ENCODE assay signal across 39 cellular contexts in the genomic region with DNA sequence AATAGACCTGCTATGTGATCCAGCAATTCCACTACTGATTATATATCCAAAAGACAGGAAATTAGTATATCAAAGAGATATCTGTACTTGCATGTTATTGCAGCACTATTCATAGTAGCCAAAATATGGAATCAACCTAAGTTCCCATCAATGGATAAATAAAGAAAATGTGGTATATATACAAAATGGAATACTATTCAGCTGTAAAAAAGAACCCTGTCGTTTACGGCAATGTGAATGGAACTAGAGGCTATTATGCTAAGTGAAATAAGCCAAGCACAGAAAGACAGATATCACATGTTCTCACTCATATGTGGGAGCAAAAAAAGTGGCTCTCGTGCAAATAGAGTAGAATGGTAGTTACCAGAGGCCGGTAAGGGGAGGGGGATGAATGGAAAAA. TPM values are rescaled to one million over a fixed set of nuclear protein-coding genes. Genes with fewer than 3 reads are reported as not detected.
"Had no signal": no experiment of that assay in that cellular context is flagged by ENCODE, and none has a peak within 500 bp of the region (broad histone marks: within the 10 kb centered on the region; RNA-seq: fewer than 3 reads in every experiment).

No MANE protein-coding gene starts in this region.

- H3K4me1 ChIP-seq: adrenal gland, ascending aorta, body of pancreas, breast epithelium had no signal

- H3K36me3 ChIP-seq: adrenal gland, ascending aorta, brain microvascular endothelial cell, breast epithelium, cardiac muscle cell had no signal

- H3K27ac ChIP-seq: adrenal gland, ascending aorta, body of pancreas, brain microvascular endothelial cell, breast epithelium, cardiac muscle cell had no signal

- H3K27me3 Mint-ChIP-seq: activated naive CD4-positive, alpha-beta T cell treated with anti-CD3 and anti-CD28 coated beads, Interleukin-2, amount 10 ng/mL, durations not matched to agents 7 days and 5 days had no signal

- DNase-seq: activated effector memory CD4-positive, alpha-beta T cell treated with anti-CD3 and anti-CD28 coated beads, Interleukin-2, amount 50 U/mL, for 16 hours; activated effector memory CD4-positive, alpha-beta T cell treated with Interleukin-2 at 50 U/mL for 16 hours; activated gamma-delta T cell; activated gamma-delta T cell treated with Interleukin-2 at 50 U/mL for 16 hours; activated naive CD4-positive, alpha-beta T cell; activated naive CD4-positive, alpha-beta T cell treated with anti-CD3 and anti-CD28 coated beads for 36 hours; activated naive CD4-positive, alpha-beta T cell treated with anti-CD3 and anti-CD28 coated beads, Interleukin-2, amount 10 ng/mL, durations not matched to agents 7 days and 5 days; activated naive CD4-positive, alpha-beta T cell treated with anti-CD3 and anti-CD28 coated beads, Interleukin-2, amount 50 U/mL, for 16 hours; activated naive CD4-positive, alpha-beta T cell treated with Interleukin-2 at 50 U/mL for 16 hours; activated naive CD8-positive, alpha-beta T cell treated with anti-CD3 and anti-CD28 coated beads for 36 hours; activated naive CD8-positive, alpha-beta T cell treated with anti-CD3 and anti-CD28 coated beads, Interleukin-2, amount 10 ng/mL, durations not matched to agents 7 days and 5 days; activated naive CD8-positive, alpha-beta T cell treated with anti-CD3 and anti-CD28 coated beads, Interleukin-2, amount 50 U/mL, for 24 hours; activated T-cell treated with anti-CD3 and anti-CD28 coated beads, Interleukin-2, amount 50 U/mL, for 4 hours; activated T-cell treated with anti-CD3 and anti-CD28 coated beads, Interleukin-2, amount 50 U/mL, for 48 hours; activated T-cell treated with anti-CD3 and anti-CD28 coated beads, Interleukin-2, amount 50 U/mL, for 72 hours; adrenal gland; amniotic stem cell; amygdala; anterior cingulate cortex; aorta; body of pancreas; brain microvascular endothelial cell; caudate nucleus; central memory CD4-positive, alpha-beta T cell; cerebellar nuclear complex had no signal

- H3K36me3 Mint-ChIP-seq: activated naive CD4-positive, alpha-beta T cell treated with anti-CD3 and anti-CD28 coated beads, Interleukin-2, amount 10 ng/mL, durations not matched to agents 7 days and 5 days; activated naive CD4-positive, alpha-beta T cell treated with anti-CD3 and anti-CD28 coated beads, Interleukin-2, amount 50 U/mL, for 24 hours; activated naive CD8-positive, alpha-beta T cell treated with anti-CD3 and anti-CD28 coated beads, Interleukin-2, amount 10 ng/mL, durations not matched to agents 7 days and 5 days had no signal

- FAIRE-seq: astrocyte, bronchial epithelial cell, colon had no signal

- H3K4me3 ChIP-seq: adrenal gland, ascending aorta, body of pancreas, breast epithelium, cardiac muscle cell had no signal

- H3K27me3 ChIP-seq: adrenal gland, ascending aorta, body of pancreas, brain microvascular endothelial cell, breast epithelium, cardiac muscle cell had no signal

- H3K4me1 Mint-ChIP-seq: activated naive CD4-positive, alpha-beta T cell treated with anti-CD3 and anti-CD28 coated beads, Interleukin-2, amount 10 ng/mL, durations not matched to agents 7 days and 5 days; activated naive CD4-positive, alpha-beta T cell treated with anti-CD3 and anti-CD28 coated beads, Interleukin-2, amount 50 U/mL, for 24 hours; activated naive CD8-positive, alpha-beta T cell treated with anti-CD3 and anti-CD28 coated beads for 36 hours; activated naive CD8-positive, alpha-beta T cell treated with anti-CD3 and anti-CD28 coated beads, Interleukin-2, amount 10 ng/mL, durations not matched to agents 7 days and 5 days; activated naive CD8-positive, alpha-beta T cell treated with anti-CD3 and anti-CD28 coated beads, Interleukin-2, amount 50 U/mL, for 24 hours; activated T-helper 17 cell treated with anti-CD3 and anti-CD28 coated beads, Interleukin-2, amount 50 U/mL, for 72 hours; brain; central memory CD8-positive, alpha-beta T cell had no signal

- H3K27ac Mint-ChIP-seq: activated naive CD4-positive, alpha-beta T cell treated with anti-CD3 and anti-CD28 coated beads for 36 hours; activated naive CD4-positive, alpha-beta T cell treated with anti-CD3 and anti-CD28 coated beads, Interleukin-2, amount 10 ng/mL, durations not matched to agents 7 days and 5 days; activated naive CD4-positive, alpha-beta T cell treated with anti-CD3 and anti-CD28 coated beads, Interleukin-2, amount 50 U/mL, for 24 hours; activated naive CD4-positive, alpha-beta T cell treated with anti-CD3 and anti-CD28 coated beads, Interleukin-2, amount 50 U/mL, for 72 hours; activated naive CD8-positive, alpha-beta T cell; activated naive CD8-positive, alpha-beta T cell treated with anti-CD3 and anti-CD28 coated beads for 36 hours; activated naive CD8-positive, alpha-beta T cell treated with anti-CD3 and anti-CD28 coated beads, Interleukin-2, amount 10 ng/mL, durations not matched to agents 7 days and 5 days; activated naive CD8-positive, alpha-beta T cell treated with anti-CD3 and anti-CD28 coated beads, Interleukin-2, amount 50 U/mL, for 24 hours; activated T-cell treated with anti-CD3 and anti-CD28 coated beads, Interleukin-2, amount 50 U/mL, for 72 hours; activated T-helper 1 cell treated with anti-CD3 and anti-CD28 coated beads, Interleukin-12 subunit alpha, Interleukin-12 subunit beta, Interleukin-2, Interleukin-4 antibody, amounts not matched to agents 30 ng/mL and 10 ng/mL and 1 ng/mL, durations not matched to agents 14 hours and 24 hours and 36 hours; activated T-helper 17 cell treated with anti-CD3 and anti-CD28 coated beads, Interleukin-2, amount 50 U/mL, for 72 hours; activated T-helper 2 cell treated with anti-CD3 and anti-CD28 coated beads, Interferon-gamma antibody, Interleukin-2, Interleukin-4, amounts not matched to agents 10 μg/mL and 5 μg/mL and 100 μg/mL, durations not matched to agents 14 hours and 24 hours and 36 hours; brain had no signal

- H3K4me3 Mint-ChIP-seq: activated naive CD4-positive, alpha-beta T cell treated with anti-CD3 and anti-CD28 coated beads for 36 hours; activated naive CD4-positive, alpha-beta T cell treated with anti-CD3 and anti-CD28 coated beads, Interleukin-2, amount 10 ng/mL, durations not matched to agents 7 days and 5 days; activated naive CD4-positive, alpha-beta T cell treated with anti-CD3 and anti-CD28 coated beads, Interleukin-2, amount 50 U/mL, for 24 hours; activated naive CD8-positive, alpha-beta T cell; activated naive CD8-positive, alpha-beta T cell treated with anti-CD3 and anti-CD28 coated beads for 36 hours; activated naive CD8-positive, alpha-beta T cell treated with anti-CD3 and anti-CD28 coated beads, Interleukin-2, amount 10 ng/mL, durations not matched to agents 7 days and 5 days; activated naive CD8-positive, alpha-beta T cell treated with anti-CD3 and anti-CD28 coated beads, Interleukin-2, amount 50 U/mL, for 24 hours; activated T-cell treated with anti-CD3 and anti-CD28 coated beads, Interleukin-2, amount 50 U/mL, for 4 hours; activated T-cell treated with anti-CD3 and anti-CD28 coated beads, Interleukin-2, amount 50 U/mL, for 72 hours; activated T-helper 1 cell treated with anti-CD3 and anti-CD28 coated beads, Interleukin-12 subunit alpha, Interleukin-12 subunit beta, Interleukin-2, Interleukin-4 antibody, amounts not matched to agents 30 ng/mL and 10 ng/mL and 1 ng/mL, durations not matched to agents 14 hours and 24 hours and 36 hours; activated T-helper 17 cell treated with anti-CD3 and anti-CD28 coated beads, Interleukin-2, amount 50 U/mL, for 72 hours; brain; central memory CD8-positive, alpha-beta T cell had no signal

- ATAC-seq: activated naive CD4-positive, alpha-beta T cell treated with anti-CD3 and anti-CD28 coated beads, Interleukin-2, amount 50 U/mL, for 72 hours; activated naive CD8-positive, alpha-beta T cell treated with anti-CD3 and anti-CD28 coated beads, Interleukin-2, amount 50 U/mL, for 24 hours; activated T-cell treated with anti-CD3 and anti-CD28 coated beads, Interleukin-2, amount 50 U/mL, for 4 hours; activated T-cell treated with anti-CD3 and anti-CD28 coated beads, Interleukin-2, amount 50 U/mL, for 72 hours; activated T-helper 17 cell treated with anti-CD3 and anti-CD28 coated beads, Interleukin-2, amount 50 U/mL, for 72 hours; body of pancreas had no signal

RNA-seq across cellular contexts. Expression of gene DNAH14, which starts 9.2 kb away (rescaled TPM):
- total RNA-seq: activated naive CD8-positive, alpha-beta T cell treated with anti-CD3 and anti-CD28 coated beads, Interleukin-2, amount 10 ng/mL, durations not matched to agents 7 days and 5 days had no signal
